8 cellular contexts compared by ENCODE assay signal in the genomic region with DNA sequence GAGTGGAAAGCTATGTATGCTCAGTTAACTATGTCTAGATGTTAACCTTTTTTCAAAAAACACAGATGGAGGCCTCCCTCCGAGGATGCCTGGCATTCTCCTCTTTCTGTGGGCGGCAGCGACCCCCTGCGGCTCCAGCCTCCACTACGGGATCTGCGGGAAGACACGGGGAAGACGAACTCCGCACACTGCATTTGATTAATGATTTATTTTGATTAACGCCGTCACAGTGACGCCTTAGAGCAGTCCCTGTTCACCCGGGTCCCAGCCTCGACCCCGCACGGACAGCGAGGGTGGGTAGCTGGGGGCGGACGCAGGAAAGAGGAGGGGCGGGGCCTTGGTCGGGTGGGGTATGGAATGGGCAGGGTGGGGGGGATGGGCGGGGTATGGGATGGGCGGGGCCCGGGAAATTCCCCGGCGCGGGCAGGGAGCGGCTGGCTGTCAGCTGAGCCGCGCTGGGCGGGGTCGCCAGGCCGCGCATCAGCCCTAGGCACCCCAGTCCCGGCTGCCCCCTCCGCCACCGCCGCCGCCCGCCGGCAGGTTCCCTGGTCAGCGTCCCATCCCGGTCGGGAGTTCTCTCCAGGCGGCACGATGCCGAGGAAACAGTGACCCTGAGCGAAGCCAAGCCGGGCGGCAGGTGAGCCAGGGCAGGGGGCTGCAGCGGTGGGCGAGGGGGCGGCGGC. TPM values are rescaled to one million over a fixed set of nuclear protein-coding genes. Genes with fewer than 3 reads are reported as not detected.
DNase-seq lines count a peak whose midpoint lies in the region; ATAC-seq lines count a peak whose summit lies in the region.

TSS of gene OPTN (plus strand) at position 498 of the 683 bp plus-strand sequence. CDS start 8,960 bp downstream, outside the sequence.

- no peaks in the 10 kb centered on the region for H3K36me3 ChIP-seq in CD4-positive, alpha-beta memory T cell (ENCODE audit: insufficient read depth, low read length)
- H3K36me3 ChIP-seq in NT2/D1 (ENCODE audit: insufficient read depth, insufficient read length, low read length) (peaks cover 6% of the 10 kb centered on the region), esophagus (ENCODE audit: control insufficient read depth in 2 of 2, insufficient read depth in 2 of 2, low read length in 1 of 2) (no peaks in the 10 kb centered on the region), mucosa of stomach (ENCODE audit: control insufficient read depth, insufficient read depth, low read length) (no peaks in the 10 kb centered on the region)

- H3K4me3 ChIP-seq in CD4-positive, alpha-beta memory T cell (ENCODE audit: low read length in 2 of 2) = peak within 1 kb of the TSS; percentile 58 to 65
- H3K4me3 ChIP-seq in NT2/D1 (ENCODE audit: insufficient read length, low read depth) = peak within 1 kb of the TSS; percentile 56
- H3K4me3 ChIP-seq in esophagus (ENCODE audit: low read depth in 1 of 2, low read length in 2 of 2) = peak within 1 kb of the TSS; percentile 88 to 89
- H3K4me3 ChIP-seq in mucosa of stomach (ENCODE audit: low read length) = peak within 1 kb of the TSS; percentile 89

- no peaks in the 10 kb centered on the region for H3K9me3 ChIP-seq in CD4-positive, alpha-beta memory T cell (ENCODE audit: control insufficient read depth in 1 of 2, low read length in 2 of 2)
- no peaks in the 10 kb centered on the region for H3K9me3 ChIP-seq in NT2/D1 (ENCODE audit: insufficient read depth, low read length)
- H3K9me3 ChIP-seq in esophagus (ENCODE audit: control insufficient read depth in 2 of 2, insufficient read depth in 1 of 2, low read depth in 1 of 2, low read length in 1 of 2) = no peaks in the 10 kb centered on the region
- no peaks in the 10 kb centered on the region for H3K9me3 ChIP-seq in mucosa of stomach (ENCODE audit: control insufficient read depth, low read length)

- no peaks in the 10 kb centered on the region for H3K27me3 Mint-ChIP-seq in CD4-positive, alpha-beta memory T cell

- WGBS in esophagus, 2 donors = 0 to 2% methylated on average over 28 to 53 of the region's 54 CpGs

- POLR2A ChIA-PET in CD4-positive, alpha-beta memory T cell (lab: Charles Lee; ENCODE audit: partially characterized antibody) = interaction anchor here (0.8 to 4.7 kb wide), 9 partner anchors 9 to 904 kb away, joined by 3 to 41 read pairs (median 4); partner anchors contain the start of genes CDC123, NUDT5 and PHYH

- intact Hi-C loops in CD4-positive, alpha-beta memory T cell (cut with micrococcal nuclease) = loop anchor here (1.0 to 10.0 kb wide), 10 partner anchors 8 to 888 kb away; partner anchors contain the start of genes CAMK1D, MCM10, PRPF18 and SEPHS1

- H3K9ac ChIP-seq in NT2/D1 (ENCODE audit: insufficient read length, low read depth) (peak within 1 kb of the TSS; percentile 76), mucosa of stomach (ENCODE audit: low read length) (peak within 1 kb of the TSS; percentile 96)

- H3K9me3 Mint-ChIP-seq in CD4-positive, alpha-beta memory T cell = peaks cover 0 to 2% (median 0%) of the 10 kb centered on the region in 8 donors

- CTCF ChIA-PET in CD4-positive, alpha-beta memory T cell (lab: Charles Lee; ENCODE audit: partially characterized antibody) = interaction anchor here (0.7 to 2.8 kb wide), 18 partner anchors 9 to 904 kb away, joined by 3 to 29 read pairs (median 5); partner anchors contain the start of genes CDC123, MCM10 and NUDT5

- H3K36me3 Mint-ChIP-seq in CD4-positive, alpha-beta memory T cell = peaks cover 19 to 29% of the 10 kb centered on the region in 2 donors

- peaks cover 40 to 59% (median 48%) of the 10 kb centered on the region in 4 donors for H3K4me1 Mint-ChIP-seq in CD4-positive, alpha-beta memory T cell

- H3K4me1 ChIP-seq in CD4-positive, alpha-beta memory T cell (ENCODE audit: insufficient read depth, low read length) = peaks cover 49% of the 10 kb centered on the region
- H3K4me1 ChIP-seq in NT2/D1 (ENCODE audit: insufficient read depth, insufficient read length) = no peaks in the 10 kb centered on the region
- peaks cover 0 to 4% of the 10 kb centered on the region in 2 donors for H3K4me1 ChIP-seq in esophagus (ENCODE audit: control insufficient read depth in 2 of 2, insufficient read depth in 2 of 2, low read length in 1 of 2)
- peaks cover 18% of the 10 kb centered on the region for H3K4me1 ChIP-seq in mucosa of stomach (ENCODE audit: control insufficient read depth, insufficient read depth, low read length)

- DNase-seq in CD4-positive, alpha-beta memory T cell = peak; percentile 82 to 90 (median 84)
- DNase-seq in NT2/D1 (ENCODE audit: low read depth, low spot score) = peak; percentile 39
- DNase-seq in activated T-cell treated with anti-CD3 and anti-CD28 coated beads, Interleukin-2, amount 50 U/mL, for 1 hour = peak; percentile 86
- peak; percentile 46 for DNase-seq in stimulated activated CD8-positive, alpha-beta memory T cell treated with anti-CD3 and anti-CD28 coated beads, Interleukin-7, amount 100 ng/mL, for 24 hours (ENCODE audit: low read depth)

- peak within 1 kb of the TSS; percentile 98 for H3K27ac ChIP-seq in CD4-positive, alpha-beta memory T cell (ENCODE audit: low read depth, low read length)
- peak within 1 kb of the TSS; percentile 91 to 97 for H3K27ac ChIP-seq in esophagus (ENCODE audit: low read depth in 2 of 2, low read length in 1 of 2)

- peak within 1 kb of the TSS; percentile 89 to 95 (median 94) for H3K4me3 Mint-ChIP-seq in CD4-positive, alpha-beta memory T cell

- H3K27ac Mint-ChIP-seq in CD4-positive, alpha-beta memory T cell = peak within 1 kb of the TSS; percentile 95 to 98 (median 97)

- H3K27me3 ChIP-seq in CD4-positive, alpha-beta memory T cell (ENCODE audit: insufficient read depth, low read length) = no peaks in the 10 kb centered on the region
- peaks cover 12% of the 10 kb centered on the region for H3K27me3 ChIP-seq in NT2/D1 (ENCODE audit: insufficient read depth, insufficient read length)
- no peaks in the 10 kb centered on the region for H3K27me3 ChIP-seq in esophagus (ENCODE audit: control insufficient read depth in 1 of 2, insufficient read depth in 2 of 2, low read length in 2 of 2)
- no peaks in the 10 kb centered on the region for H3K27me3 ChIP-seq in mucosa of stomach (ENCODE audit: control insufficient read depth, insufficient read depth, low read length)

- peak; percentile 56 for ATAC-seq in GM19372 (IDR thresholded peaks at IDR 0.05; ENCODE audit: low read depth, unreplicated experiment)
- peak; percentile 44 for ATAC-seq in HG03565 (IDR thresholded peaks at IDR 0.05; ENCODE audit: unreplicated experiment)

RNA-seq across cellular contexts. Expression of gene OPTN, which starts in this region (rescaled TPM):
- 100 to 1,000 TPM; 148 TPM for total RNA-seq in CD4-positive, alpha-beta memory T cell
- 100 to 1,000 TPM in 1 of 2 donors, 10 to 100 TPM in 1; 40.3 to 101 TPM for polyA plus RNA-seq in CD4-positive, alpha-beta memory T cell
- 10 to 100 TPM; 29.1 to 34.2 TPM for polyA plus RNA-seq in esophagus

Comparison
In these comparisons a context has a peak if more than half of its experiments do, and no peak if none do; other contexts are left out.
1. Peak in every context shown above with its lines: DNase-seq, ATAC-seq, H3K4me3 ChIP-seq and H3K27ac ChIP-seq.